ENCODE assay signal across 17 cellular contexts in genomic region chr12:2453076-2453806, GRCh38.
"Had no signal": no experiment of that assay in that cellular context is flagged by ENCODE, and none has a peak within 500 bp of the region (broad histone marks: within the 10 kb centered on the region; RNA-seq: fewer than 3 reads in every experiment).

No MANE protein-coding gene starts in this region.

- H3K9me3 Mint-ChIP-seq: activated B cell treated with CpG ODN at 0.5 μM for 24 hours; activated CD4-positive, alpha-beta T cell treated with anti-CD3 and anti-CD28 coated beads, Interleukin-2, amount 10 ng/mL, durations not matched to agents 7 days and 5 days; nephron progenitor cell had no signal

- H3K27me3 Mint-ChIP-seq: activated B cell treated with CpG ODN at 0.5 μM for 24 hours; activated CD4-positive, alpha-beta T cell treated with anti-CD3 and anti-CD28 coated beads, Interleukin-2, amount 10 ng/mL, durations not matched to agents 7 days and 5 days; activated naive CD8-positive, alpha-beta T cell had no signal

- ATAC-seq: esophagus mucosa; heart right ventricle; left ventricle myocardium superior; sciatic nerve; stimulated activated naive CD8-positive, alpha-beta T cell treated with anti-CD3 and anti-CD28 coated beads, Interleukin-15, Interleukin-2, amounts not matched to agents 100 U/mL and 50 U/mL, for 24 hours had no signal

- H3K27me3 ChIP-seq: brain microvascular endothelial cell, heart right ventricle, testis, upper lobe of right lung had no signal

- H3K36me3 Mint-ChIP-seq: activated naive CD8-positive, alpha-beta T cell had no signal

- H3K4me3 ChIP-seq: heart right ventricle, testis, upper lobe of right lung had no signal

- H3K27ac Mint-ChIP-seq: activated B cell treated with CpG ODN at 0.5 μM for 24 hours; activated CD4-positive, alpha-beta T cell treated with anti-CD3 and anti-CD28 coated beads, Interleukin-2, amount 10 ng/mL, durations not matched to agents 7 days and 5 days; activated naive CD8-positive, alpha-beta T cell; nephron progenitor cell had no signal

- H3K4me3 Mint-ChIP-seq: activated B cell treated with CpG ODN at 0.5 μM for 24 hours; activated CD4-positive, alpha-beta T cell treated with anti-CD3 and anti-CD28 coated beads, Interleukin-2, amount 10 ng/mL, durations not matched to agents 7 days and 5 days; activated naive CD8-positive, alpha-beta T cell; nephron progenitor cell had no signal

- H3K4me1 ChIP-seq: testis had no signal

- H3K36me3 ChIP-seq: brain microvascular endothelial cell, upper lobe of right lung had no signal

- H3K27ac ChIP-seq: brain microvascular endothelial cell, testis, upper lobe of right lung had no signal

- H3K9me3 ChIP-seq: heart right ventricle, testis, upper lobe of right lung had no signal

- DNase-seq: activated B cell treated with CpG ODN at 0.5 μM for 24 hours; activated CD4-positive, alpha-beta T cell treated with anti-CD3 and anti-CD28 coated beads, Interleukin-2, amount 10 ng/mL, durations not matched to agents 7 days and 5 days; activated gamma-delta T cell; brain microvascular endothelial cell; cerebellar nuclear complex; dermis blood vessel endothelial cell; heart right ventricle; left ventricle myocardium superior; nephron progenitor cell; stimulated activated CD4-positive, alpha-beta T cell treated with anti-CD3 and anti-CD28 coated beads, Interleukin-4, amount 100 ng/mL, for 1 hour; stimulated activated CD8-positive, alpha-beta memory T cell treated with anti-CD3 and anti-CD28 coated beads, Interleukin-4, amount 100 ng/mL, for 48 hours; stimulated activated naive CD8-positive, alpha-beta T cell treated with anti-CD3 and anti-CD28 coated beads, Interleukin-15, Interleukin-2, amounts not matched to agents 100 U/mL and 50 U/mL, for 24 hours; testis; upper lobe of right lung had no signal

- H3K4me1 Mint-ChIP-seq: activated B cell treated with CpG ODN at 0.5 μM for 24 hours had no signal
